ENCODE assay signal across 8 cellular contexts in the genomic region with DNA sequence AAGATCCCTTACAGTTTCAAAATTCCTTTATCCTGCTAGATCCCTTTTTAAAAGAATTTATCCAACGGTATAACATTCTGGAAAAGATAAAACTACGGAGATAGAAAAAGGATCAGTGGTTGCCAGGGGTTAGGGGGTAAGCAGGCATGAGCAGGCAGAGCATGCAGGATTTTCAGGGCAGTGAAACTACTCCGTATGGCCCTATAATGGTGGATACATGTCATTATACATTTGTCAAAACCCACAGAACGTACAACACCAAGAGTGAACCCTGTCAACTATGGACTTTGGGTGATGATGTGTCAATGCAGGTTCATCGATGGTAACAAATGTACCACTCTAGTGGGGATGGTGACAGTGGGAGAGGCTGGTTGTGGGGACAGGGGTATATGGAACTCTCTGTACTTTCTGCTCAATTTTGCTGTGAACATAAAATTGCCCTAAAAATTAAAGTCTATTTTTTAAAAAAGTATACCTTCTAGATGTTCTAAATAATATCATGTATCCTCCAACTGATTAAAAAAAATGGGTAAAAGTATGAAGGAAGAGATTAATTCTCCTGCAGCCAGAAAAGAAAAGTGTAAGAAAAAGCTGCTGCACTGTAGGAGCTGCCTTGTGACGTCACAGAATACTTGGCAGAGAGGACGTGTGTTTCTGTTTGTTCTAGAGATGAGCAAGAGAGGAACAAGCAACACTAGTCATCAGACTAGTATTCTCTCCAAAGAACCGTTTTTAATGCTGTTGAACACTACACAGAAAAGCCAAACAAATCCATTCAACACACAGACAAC. TPM values are rescaled to one million over a fixed set of nuclear protein-coding genes. Genes with fewer than 3 reads are reported as not detected.
DNase-seq lines count a peak whose midpoint lies in the region; ATAC-seq and TF ChIP-seq lines count a peak whose summit lies in the region.

No MANE protein-coding gene starts in this region.

- DNase-seq in Calu3 (peak; percentile 30), activated B cell treated with CpG ODN at 0.5 μM for 24 hours (no peak), fibroblast of mammary gland (ENCODE audit: low read depth) (peak; percentile 96), renal cortical epithelial cell (ENCODE audit: low read depth) (peak; percentile 66), iPS-NIHi7 (ENCODE audit: extremely low spot score) (no peak), glutamatergic neuron (no peak)

- no peaks in the 10 kb centered on the region for H3K9me3 Mint-ChIP-seq in Calu3 (ENCODE audit: low read depth, unreplicated experiment)
- H3K9me3 Mint-ChIP-seq in activated B cell treated with CpG ODN at 0.5 μM for 24 hours = peaks cover 3% of the 10 kb centered on the region
- H3K9me3 Mint-ChIP-seq in glutamatergic neuron (ENCODE audit: unreplicated experiment) = no peaks in the 10 kb centered on the region

- H3K4me1 Mint-ChIP-seq in Calu3 (ENCODE audit: low read depth, unreplicated experiment) (peaks cover 9% of the 10 kb centered on the region), activated B cell treated with CpG ODN at 0.5 μM for 24 hours (peaks cover 83% of the 10 kb centered on the region), glutamatergic neuron (ENCODE audit: low read depth, unreplicated experiment) (no peaks in the 10 kb centered on the region)

- CTCF ChIA-PET in Calu3 (lab: Charles Lee) = no interaction called here
- CTCF ChIA-PET in activated B cell treated with CpG ODN at 0.5 μM for 24 hours (lab: Charles Lee) = no interaction called here

- H3K27me3 Mint-ChIP-seq in Calu3 (ENCODE audit: unreplicated experiment) = no peaks in the 10 kb centered on the region
- H3K27me3 Mint-ChIP-seq in activated B cell treated with CpG ODN at 0.5 μM for 24 hours = no peaks in the 10 kb centered on the region
- H3K27me3 Mint-ChIP-seq in glutamatergic neuron (ENCODE audit: unreplicated experiment) = peaks cover 1% of the 10 kb centered on the region

- intact Hi-C loops in Calu3 (cut with micrococcal nuclease; ENCODE audit: unreplicated experiment) = no loop called here
- intact Hi-C loops in activated B cell treated with CpG ODN at 0.5 μM for 24 hours (cut with micrococcal nuclease) = loop anchor here (1.0 to 2.0 kb wide), 2 partner anchors 10 to 20 kb away; no protein-coding TSS in a partner anchor

- H3K36me3 Mint-ChIP-seq in Calu3 (ENCODE audit: insufficient read depth, unreplicated experiment) (no peaks in the 10 kb centered on the region), activated B cell treated with CpG ODN at 0.5 μM for 24 hours (ENCODE audit: low read depth) (peaks cover 37% of the 10 kb centered on the region), glutamatergic neuron (ENCODE audit: unreplicated experiment) (peaks cover 10% of the 10 kb centered on the region)

- H3K4me3 ChIP-seq in fibroblast of mammary gland (ENCODE audit: control insufficient read depth, low read depth, low read length) = no peak overlapping the region

- TF ChIP-seq CTCF in Calu3 (IDR thresholded peaks at IDR 0.05; ENCODE audit: unreplicated experiment) = no peak
- TF ChIP-seq CTCF in activated B cell treated with CpG ODN at 0.5 μM for 24 hours (IDR thresholded peaks at IDR 0.05) = no peak
- no peak for TF ChIP-seq CTCF in fibroblast of mammary gland (conservative IDR thresholded peaks at IDR 0.05; ENCODE audit: control insufficient read depth, insufficient read depth, low read depth, low read length)
- TF ChIP-seq CTCF in glutamatergic neuron (IDR thresholded peaks at IDR 0.05; ENCODE audit: partially characterized antibody, unreplicated experiment) = no peak

- H3K4me3 Mint-ChIP-seq in Calu3 (ENCODE audit: low read depth, unreplicated experiment) = no peak overlapping the region
- H3K4me3 Mint-ChIP-seq in activated B cell treated with CpG ODN at 0.5 μM for 24 hours = peak overlapping the region; percentile 44
- no peak overlapping the region for H3K4me3 Mint-ChIP-seq in glutamatergic neuron (ENCODE audit: unreplicated experiment)

- no TSS peak for BruUV-seq in Calu3 (replicated peaks; lab: Mats Ljungman, UMichigan)

- POLR2A ChIA-PET in activated B cell treated with CpG ODN at 0.5 μM for 24 hours (lab: Charles Lee) = interaction anchor here (0.7 to 1.8 kb wide), 4 partner anchors 9 to 21 kb away, joined by 3 to 9 read pairs (median 6); no protein-coding TSS in a partner anchor

- ATAC-seq in GM19463 (IDR thresholded peaks at IDR 0.05; ENCODE audit: unreplicated experiment) (peak; percentile 99), HG03520 (IDR thresholded peaks at IDR 0.05; ENCODE audit: unreplicated experiment) (peak; percentile 99), activated B cell treated with CpG ODN at 0.5 μM for 24 hours (ENCODE audit: low read depth) (peak; percentile 91)

- peak overlapping the region; percentile 61 for H3K27ac Mint-ChIP-seq in Calu3 (ENCODE audit: unreplicated experiment)
- H3K27ac Mint-ChIP-seq in activated B cell treated with CpG ODN at 0.5 μM for 24 hours = peak overlapping the region; percentile 85
- H3K27ac Mint-ChIP-seq in glutamatergic neuron (ENCODE audit: unreplicated experiment) = no peak overlapping the region

RNA-seq across cellular contexts. Expression of a gene that starts 23.6 kb away (rescaled TPM):
- total RNA-seq in Calu3 (2022) (7.1 and 10.0 TPM in 2 replicates), activated B cell treated with CpG ODN at 0.5 μM for 24 hours (154 and 185 TPM in 2 replicates), renal cortical epithelial cell (9.9 and 16.9 TPM in 2 replicates), glutamatergic neuron (ENCODE audit: unreplicated experiment) (12.0 TPM)

Comparison
In these comparisons a context has a peak if more than half of its experiments do, and no peak if none do; other contexts are left out.
1. DNase-seq: peak in Calu3 (single experiment), fibroblast of mammary gland (single experiment) and renal cortical epithelial cell (single experiment); none in activated B cell treated with CpG ODN at 0.5 μM for 24 hours (single experiment), iPS-NIHi7 (single experiment) and glutamatergic neuron (single experiment).
2. Peak in every context shown above with its lines, with median percentiles within 50 percentile points of each other: ATAC-seq.